ENCODE assay signal across 7 cellular contexts in genomic region chr1:245453556-245453955, GRCh38.
"Had no signal": no experiment of that assay in that cellular context is flagged by ENCODE, and none has a peak within 500 bp of the region (broad histone marks: within the 10 kb centered on the region; RNA-seq: fewer than 3 reads in every experiment).

No MANE protein-coding gene starts in this region.

- H3K9me3 Mint-ChIP-seq: HFFc6 had no signal

- H3K27ac Mint-ChIP-seq: HFFc6, IgD-negative memory B cell had no signal

- H3K36me3 ChIP-seq: HAP-1 had no signal

- ATAC-seq: HCT116 had no signal

- H3K36me3 Mint-ChIP-seq: IgD-negative memory B cell had no signal

- H3K4me3 ChIP-seq: GM23248, HAP-1 had no signal

- DNase-seq: GM23248, GOT3, H7, HFFc6 had no signal

- H3K4me1 ChIP-seq: HAP-1 had no signal

- H3K4me3 Mint-ChIP-seq: HFFc6, IgD-negative memory B cell had no signal

- H3K4me1 Mint-ChIP-seq: IgD-negative memory B cell had no signal

- H3K9me3 ChIP-seq: HAP-1 had no signal

- H3K27ac ChIP-seq: GM23248 had no signal
